26 cellular contexts compared by ENCODE assay signal in genomic region chr2:227010433-227010832, GRCh38.
DNase-seq lines count a peak whose midpoint lies in the region; ATAC-seq and TF ChIP-seq lines count a peak whose summit lies in the region.
"Had no signal": no experiment of that assay in that cellular context is flagged by ENCODE, and none has a peak within 500 bp of the region (broad histone marks: within the 10 kb centered on the region; RNA-seq: fewer than 3 reads in every experiment).

No MANE protein-coding gene starts in this region.

- H3K36me3 ChIP-seq in MG63 (no peaks in the 10 kb centered on the region), BE2C (no peaks in the 10 kb centered on the region), testis (ENCODE audit: low read depth, missing control alignments) (no peaks in the 10 kb centered on the region)
- H3K36me3 ChIP-seq in naive thymus-derived CD4-positive, alpha-beta T cell (ENCODE audit: control insufficient read depth in 2 of 3, insufficient read depth in 3 of 3, low read length in 3 of 3), result no peaks in the 10 kb centered on the region
- H3K36me3 ChIP-seq: cardiac muscle cell, HAP-1, uterus had no signal

- no peaks in the 10 kb centered on the region for H3K9me3 Mint-ChIP-seq in naive thymus-derived CD4-positive, alpha-beta T cell
- H3K9me3 Mint-ChIP-seq: activated naive CD8-positive, alpha-beta T cell treated with anti-CD3 and anti-CD28 coated beads, Interleukin-2, amount 50 U/mL, for 24 hours; CD4-positive, CD25-positive, alpha-beta regulatory T cell; immature natural killer cell; neural crest cell had no signal

- ATAC-seq in HG02678 (IDR thresholded peaks at IDR 0.05; ENCODE audit: unreplicated experiment), result no peak
- no peak for ATAC-seq in naive thymus-derived CD4-positive, alpha-beta T cell
- ATAC-seq: activated naive CD8-positive, alpha-beta T cell treated with anti-CD3 and anti-CD28 coated beads, Interleukin-2, amount 50 U/mL, for 24 hours; WTC11 had no signal

- 60 to 79% methylated on average over 3 of the region's 3 CpGs for WGBS in testis, 2 donors

- no peak overlapping the region for H3K4me3 ChIP-seq in MG63
- H3K4me3 ChIP-seq in cardiac fibroblast (replicated peaks in 1 of 2; ENCODE audit: low read depth in 2 of 2, low read length in 2 of 2), result no peak overlapping the region
- no peak overlapping the region for H3K4me3 ChIP-seq in BE2C (ENCODE audit: low read depth, low read length)
- no peak overlapping the region for H3K4me3 ChIP-seq in testis
- H3K4me3 ChIP-seq in naive thymus-derived CD4-positive, alpha-beta T cell (ENCODE audit: low read length), result no peak overlapping the region
- H3K4me3 ChIP-seq: cardiac muscle cell, HAP-1, hepatocyte, SK-N-MC, uterus had no signal

- no peak overlapping the region for H3K27ac ChIP-seq in testis
- no peak overlapping the region for H3K27ac ChIP-seq in naive thymus-derived CD4-positive, alpha-beta T cell (ENCODE audit: low read depth, low read length)
- H3K27ac ChIP-seq: cardiac muscle cell, hepatocyte, SK-N-MC, uterus had no signal

- POLR2A ChIA-PET in naive thymus-derived CD4-positive, alpha-beta T cell (lab: Charles Lee), result interaction anchor here (0.6 kb wide), 1 partner anchor 1406 kb away, joined by 3 read pairs; no protein-coding TSS in a partner anchor

- H3K27me3 Mint-ChIP-seq in naive thymus-derived CD4-positive, alpha-beta T cell, result peaks cover 0 to 8% (median 0%) of the 10 kb centered on the region in 5 donors
- H3K27me3 Mint-ChIP-seq: activated naive CD8-positive, alpha-beta T cell treated with anti-CD3 and anti-CD28 coated beads, Interleukin-2, amount 50 U/mL, for 24 hours; CD4-positive, CD25-positive, alpha-beta regulatory T cell had no signal

- H3K27ac Mint-ChIP-seq in naive thymus-derived CD4-positive, alpha-beta T cell, result peak overlapping the region in 1 of 9 donors; percentile 38
- H3K27ac Mint-ChIP-seq: activated naive CD8-positive, alpha-beta T cell treated with anti-CD3 and anti-CD28 coated beads, Interleukin-2, amount 50 U/mL, for 24 hours; CD4-positive, CD25-positive, alpha-beta regulatory T cell; immature natural killer cell; WTC11 had no signal

- DNase-seq in EH (ENCODE audit: low read depth) (peak; percentile 47), MG63 (peak; percentile 33), cardiac fibroblast (ENCODE audit: low read depth in 2 of 2) (peak; percentile 19 to 81), kidney tubule cell (ENCODE audit: low spot score) (peak; percentile 44), BE2C (no peak), testis (no peak)
- no peak for DNase-seq in naive thymus-derived CD4-positive, alpha-beta T cell
- DNase-seq: ACHN; activated CD4-positive, alpha-beta T cell treated with anti-CD3 and anti-CD28 coated beads, Interleukin-2, amount 50 U/mL, for 48 hours; activated naive CD8-positive, alpha-beta T cell treated with anti-CD3 and anti-CD28 coated beads, Interleukin-2, amount 50 U/mL, for 24 hours; CD4-positive, CD25-positive, alpha-beta regulatory T cell; DMS153; GF-D8; immature natural killer cell; NCI-H524; posterior cingulate gyrus; substantia nigra; T-helper 2 cell; uterus had no signal

- no peak overlapping the region for H3K4me3 Mint-ChIP-seq in naive thymus-derived CD4-positive, alpha-beta T cell
- H3K4me3 Mint-ChIP-seq: activated naive CD8-positive, alpha-beta T cell treated with anti-CD3 and anti-CD28 coated beads, Interleukin-2, amount 50 U/mL, for 24 hours; CD4-positive, CD25-positive, alpha-beta regulatory T cell; immature natural killer cell; neural crest cell; WTC11 had no signal

- H3K9me3 ChIP-seq in MG63, result no peaks in the 10 kb centered on the region
- no peaks in the 10 kb centered on the region for H3K9me3 ChIP-seq in BE2C
- H3K9me3 ChIP-seq in testis, result no peaks in the 10 kb centered on the region
- no peaks in the 10 kb centered on the region for H3K9me3 ChIP-seq in naive thymus-derived CD4-positive, alpha-beta T cell (ENCODE audit: control insufficient read depth in 2 of 3, low read length in 3 of 3)
- H3K9me3 ChIP-seq: HAP-1, uterus had no signal

- H3K36me3 Mint-ChIP-seq in naive thymus-derived CD4-positive, alpha-beta T cell, result no peaks in the 10 kb centered on the region
- H3K36me3 Mint-ChIP-seq: CD4-positive, CD25-positive, alpha-beta regulatory T cell; immature natural killer cell; WTC11 had no signal

- TF ChIP-seq POLR2A in testis (IDR thresholded peaks at IDR 0.05), result no peak

- no peaks in the 10 kb centered on the region for H3K4me1 Mint-ChIP-seq in naive thymus-derived CD4-positive, alpha-beta T cell
- H3K4me1 Mint-ChIP-seq: activated naive CD8-positive, alpha-beta T cell treated with anti-CD3 and anti-CD28 coated beads, Interleukin-2, amount 50 U/mL, for 24 hours; CD4-positive, CD25-positive, alpha-beta regulatory T cell; immature natural killer cell; neural crest cell had no signal

- H3K27me3 ChIP-seq in MG63 (no peaks in the 10 kb centered on the region), BE2C (peaks cover 17% of the 10 kb centered on the region), testis (no peaks in the 10 kb centered on the region)
- no peaks in the 10 kb centered on the region for H3K27me3 ChIP-seq in naive thymus-derived CD4-positive, alpha-beta T cell (ENCODE audit: control insufficient read depth in 2 of 2, insufficient read depth in 2 of 2, low read length in 2 of 2)
- H3K27me3 ChIP-seq: cardiac muscle cell, hepatocyte, uterus had no signal

- H3K4me1 ChIP-seq in BE2C, result no peaks in the 10 kb centered on the region
- no peaks in the 10 kb centered on the region for H3K4me1 ChIP-seq in testis
- H3K4me1 ChIP-seq in naive thymus-derived CD4-positive, alpha-beta T cell (ENCODE audit: control insufficient read depth in 2 of 2, insufficient read depth in 2 of 2, low read length in 2 of 2), result no peaks in the 10 kb centered on the region
- H3K4me1 ChIP-seq: HAP-1, uterus had no signal

- CTCF ChIA-PET in naive thymus-derived CD4-positive, alpha-beta T cell (lab: Charles Lee), result no interaction called here

- intact Hi-C loops in testis (cut with DNase I; ENCODE audit: low total_unique reads), result no loop called here
- intact Hi-C loops in naive thymus-derived CD4-positive, alpha-beta T cell (cut with micrococcal nuclease), result no loop called here

- TF ChIP-seq CTCF in cardiac fibroblast (IDR thresholded peaks at IDR 0.05; ENCODE audit: low read depth, low read length) (no peak), BE2C (IDR thresholded peaks at IDR 0.05; ENCODE audit: low read depth, low read length) (no peak), testis (IDR thresholded peaks at IDR 0.05) (no peak)

Comparison
In these comparisons a context has a peak if more than half of its experiments do, and no peak if none do; other contexts are left out.
1. DNase-seq: peak in EH (single experiment), MG63 (single experiment), cardiac fibroblast (2 of 2) and kidney tubule cell (single experiment); none in BE2C (single experiment), testis (single experiment) and naive thymus-derived CD4-positive, alpha-beta T cell (0 of 9).